In the genomic region with DNA sequence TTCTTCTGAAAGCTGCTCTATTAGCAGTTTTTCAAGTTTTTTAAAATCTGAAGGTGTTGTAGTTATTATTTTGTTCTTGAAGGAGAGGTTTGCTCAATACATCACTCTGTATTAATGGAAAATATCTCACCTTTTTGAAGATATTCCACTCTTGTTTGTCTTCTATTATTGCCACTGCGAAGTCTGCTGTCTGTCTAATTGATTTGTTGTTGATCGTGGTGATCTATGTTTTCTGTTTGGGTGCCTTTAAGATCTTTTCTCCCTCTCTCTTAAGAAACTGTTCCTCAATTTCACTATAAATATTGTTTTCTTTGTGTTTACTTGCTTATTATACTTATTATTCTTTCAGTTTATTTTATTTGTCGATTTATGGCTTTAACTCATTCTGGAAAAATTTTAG, we compare ENCODE assay signal across 30 cellular contexts.
"Had no signal": no experiment of that assay in that cellular context is flagged by ENCODE, and none has a peak within 500 bp of the region (broad histone marks: within the 10 kb centered on the region; RNA-seq: fewer than 3 reads in every experiment).

No MANE protein-coding gene starts in this region.

- H3K27me3 ChIP-seq: neural progenitor cell, ovary, stomach, thyroid gland, tibial nerve, upper lobe of left lung, vagina had no signal

- H3K9me3 ChIP-seq: ovary, psoas muscle, thoracic aorta, thyroid gland, vagina had no signal

- H3K36me3 Mint-ChIP-seq: naive thymus-derived CD4-positive, alpha-beta T cell; natural killer cell; neural progenitor cell; stimulated activated naive B cell treated with anti-CD40 and anti-IgM and Interleukin-4, amounts not matched to agents 10 μg/mL and 1 μg/mL and 100 μg/mL, for 72 hours had no signal

- H3K4me3 ChIP-seq: neural progenitor cell, ovary, psoas muscle, skin epidermis, smooth muscle cell, spleen, stomach, thoracic aorta, thyroid gland, tibial nerve, upper lobe of left lung, vagina had no signal

- H3K4me1 ChIP-seq: neural progenitor cell, parathyroid adenoma, psoas muscle, spleen, stomach, thyroid gland, tibial nerve, upper lobe of left lung, vagina had no signal

- H3K4me2 ChIP-seq: neural progenitor cell, smooth muscle cell had no signal

- H3K4me3 Mint-ChIP-seq: naive thymus-derived CD4-positive, alpha-beta T cell; natural killer cell; nephron; neural progenitor cell; stimulated activated naive B cell treated with anti-CD40 and anti-IgM and Interleukin-4, amounts not matched to agents 10 μg/mL and 1 μg/mL and 100 μg/mL, for 72 hours; stimulated activated naive CD8-positive, alpha-beta T cell treated with anti-CD3 and anti-CD28 coated beads, Interleukin-15, Interleukin-2, amounts not matched to agents 100 ng/mL and 50 ng/mL, for 24 hours had no signal

- H3K79me2 ChIP-seq: parathyroid adenoma had no signal

- H3K9ac ChIP-seq: neural progenitor cell, parathyroid adenoma had no signal

- H3K27ac Mint-ChIP-seq: naive thymus-derived CD4-positive, alpha-beta T cell; natural killer cell; neural progenitor cell; progenitor cell of endocrine pancreas; stimulated activated naive B cell treated with anti-CD40 and anti-IgM and Interleukin-4, amounts not matched to agents 10 μg/mL and 1 μg/mL and 100 μg/mL, for 72 hours; stimulated activated naive CD8-positive, alpha-beta T cell treated with anti-CD3 and anti-CD28 coated beads, Interleukin-15, Interleukin-2, amounts not matched to agents 100 ng/mL and 50 ng/mL, for 24 hours had no signal

- H3K9me3 Mint-ChIP-seq: neural progenitor cell had no signal

- H2AFZ ChIP-seq: neural progenitor cell, parathyroid adenoma had no signal

- H3K36me3 ChIP-seq: neural progenitor cell, ovary, spleen, stomach, thoracic aorta, thyroid gland, tibial nerve, upper lobe of left lung, vagina had no signal

- ATAC-seq: naive thymus-derived CD4-positive, alpha-beta T cell; natural killer cell; psoas muscle; right cardiac atrium; sciatic nerve; stimulated activated naive B cell treated with anti-CD40 and anti-IgM and Interleukin-4, amounts not matched to agents 10 μg/mL and 1 μg/mL and 100 μg/mL, for 72 hours had no signal

- DNase-seq: naive thymus-derived CD4-positive, alpha-beta T cell; natural killer cell; occipital lobe; ovary; posterior cingulate gyrus; psoas muscle; right cardiac atrium; spleen; stimulated activated CD4-positive, alpha-beta T cell treated with anti-CD3 and anti-CD28 coated beads, Interleukin-12 subunit alpha, Interleukin-12 subunit beta, amount 100 ng/mL, for 4 hours; stimulated activated CD4-positive, alpha-beta T cell treated with anti-CD3 and anti-CD28 coated beads, Interleukin-1b, Interleukin-23, amount 100 ng/mL, for 48 hours; stimulated activated CD4-positive, alpha-beta T cell treated with anti-CD3 and anti-CD28 coated beads, Interleukin-4, amount 100 ng/mL, for 1 hour; stimulated activated CD4-positive, alpha-beta T cell treated with anti-CD3 and anti-CD28 coated beads, Interleukin-4, amount 100 ng/mL, for 4 hours; stimulated activated CD8-positive, alpha-beta memory T cell treated with anti-CD3 and anti-CD28 coated beads, Interleukin-4, amount 100 ng/mL, for 48 hours; stimulated activated naive B cell treated with anti-CD40 and anti-IgM and Interleukin-4, amounts not matched to agents 10 μg/mL and 1 μg/mL and 100 μg/mL, for 72 hours; stimulated activated naive CD4-positive, alpha-beta T cell treated with Interleukin-2 at 50 U/mL for 16 hours; stomach; thyroid gland; upper lobe of left lung had no signal

- H3K27ac ChIP-seq: neural progenitor cell, ovary, parathyroid adenoma, psoas muscle, skin epidermis, spleen, stomach, thoracic aorta, thyroid gland, tibial nerve, upper lobe of left lung, vagina had no signal

- H3K4me1 Mint-ChIP-seq: naive thymus-derived CD4-positive, alpha-beta T cell; natural killer cell; nephron; neural progenitor cell; stimulated activated naive B cell treated with anti-CD40 and anti-IgM and Interleukin-4, amounts not matched to agents 10 μg/mL and 1 μg/mL and 100 μg/mL, for 72 hours had no signal

- FAIRE-seq: urothelium cell line had no signal
